In the genomic region with DNA sequence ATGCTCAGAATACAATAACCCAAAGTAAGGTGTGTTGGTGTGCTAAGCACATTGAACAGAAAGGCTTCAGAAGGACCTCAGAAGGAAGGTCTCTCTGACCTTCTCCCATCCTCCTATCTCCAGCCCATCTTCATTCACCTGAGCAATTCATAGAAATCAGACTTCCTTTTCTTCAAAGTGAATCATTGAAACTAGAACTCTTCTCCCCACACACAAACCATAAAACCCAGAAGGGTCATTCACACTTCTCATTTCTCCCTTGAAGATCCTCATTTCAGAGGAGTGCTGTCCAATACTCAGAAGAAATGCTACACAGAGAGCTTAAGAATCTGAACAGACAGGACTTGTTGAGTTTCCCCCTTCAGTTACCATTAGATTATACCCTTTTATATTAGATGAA, we compare ENCODE assay signal across 12 cellular contexts.
DNase-seq lines count a peak whose midpoint lies in the region; ATAC-seq lines count a peak whose summit lies in the region.
"Had no signal": no experiment of that assay in that cellular context is flagged by ENCODE, and none has a peak within 500 bp of the region (broad histone marks: within the 10 kb centered on the region; RNA-seq: fewer than 3 reads in every experiment).

No MANE protein-coding gene starts in this region.

- peak; percentile 88 for ATAC-seq in GM18502 (IDR thresholded peaks at IDR 0.05; ENCODE audit: poor library complexity, unreplicated experiment)
- peak; percentile 90 for ATAC-seq in GM19463 (IDR thresholded peaks at IDR 0.05; ENCODE audit: unreplicated experiment)
- ATAC-seq in HG02870 (IDR thresholded peaks at IDR 0.05; ENCODE audit: unreplicated experiment) = peak; percentile 95

- DNase-seq in MV-4-11 (lab: John Stamatoyannopoulos, UW) (peak; percentile 86), DMS 273 treated with DMSO at 0.1 percent for 48 hours (lab: John Stamatoyannopoulos, UW) (no peak), DMS 273 (lab: John Stamatoyannopoulos, UW; ENCODE audit: unreplicated experiment) (no peak)
- DNase-seq in stimulated activated CD4-positive, alpha-beta T cell treated with anti-CD3 and anti-CD28 coated beads, Interleukin-4, amount 100 ng/mL, for 4 hours = no peak
- DNase-seq in central memory CD4-positive, alpha-beta T cell = no peak
- DNase-seq: endodermal cell, Kasumi-1, NCI-H2081 treated with DMSO at 0.1 percent for 48 hours, SK-N-SH had no signal
